ENCODE assay signal across 8 cellular contexts in the genomic region with DNA sequence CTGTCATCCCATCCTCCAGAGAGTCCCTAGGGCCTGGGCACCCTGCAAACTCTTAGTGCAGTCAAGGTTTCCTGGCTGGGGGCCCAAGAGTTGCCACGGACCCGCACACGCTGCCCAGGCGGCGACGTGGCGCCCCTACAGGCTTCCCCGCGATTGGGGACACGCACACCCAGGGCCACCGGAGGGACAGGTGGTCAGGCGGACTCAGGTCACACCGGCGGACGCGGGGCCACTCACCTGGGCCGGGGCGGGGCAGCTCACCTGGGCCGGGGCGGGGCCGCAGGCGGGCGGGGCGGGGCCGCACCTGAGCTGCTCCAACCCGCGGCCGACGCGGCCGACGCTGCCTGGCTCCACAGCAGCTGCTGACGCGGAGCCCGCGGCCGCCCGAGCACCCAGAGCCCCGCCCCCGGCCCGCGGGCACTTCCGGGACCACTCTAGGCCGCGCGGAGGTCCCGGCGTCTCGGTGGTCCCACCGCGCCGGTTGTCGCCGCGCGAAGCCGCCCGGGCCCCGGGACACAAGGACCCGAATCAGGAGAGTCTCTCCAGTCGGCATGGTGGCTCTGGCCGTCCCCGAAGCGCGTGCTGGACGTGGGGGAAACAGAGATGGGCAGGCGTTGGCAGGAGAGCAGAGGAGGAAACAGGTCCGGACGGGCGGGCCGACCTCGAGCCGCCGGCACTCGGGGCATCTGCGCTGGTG. TPM values are rescaled to one million over a fixed set of nuclear protein-coding genes. Genes with fewer than 3 reads are reported as not detected.
DNase-seq lines count a peak whose midpoint lies in the region; ATAC-seq and TF ChIP-seq lines count a peak whose summit lies in the region.

A gene (minus strand): TSS at position 369 of the 697 bp plus-strand sequence. CDS start 5,972 bp downstream, outside the sequence.

- DNase-seq in COR-L47 (lab: John Stamatoyannopoulos, UW): peak; percentile 87
- DNase-seq in Jurkat, Clone E6-1 (ENCODE audit: low read depth, low spot score): peak; percentile 66
- peak; percentile 75 for DNase-seq in RPMI7951 (ENCODE audit: low read depth)
- DNase-seq in activated T-helper 2 cell treated with anti-CD3 and anti-CD28 coated beads, Interferon-gamma antibody, Interleukin-2, Interleukin-4, amounts not matched to agents 10 μg/mL and 5 μg/mL and 100 μg/mL, durations not matched to agents 14 hours and 24 hours and 36 hours (ENCODE audit: low spot score): peak; percentile 77
- peak; percentile 66 for DNase-seq in fibroblast of the aortic adventitia (ENCODE audit: low read depth)
- DNase-seq in stimulated activated naive CD8-positive, alpha-beta T cell treated with anti-CD3 and anti-CD28 coated beads, Interleukin-15, amount 100 ng/mL, for 72 hours: peak; percentile 84 to 87

- peak; percentile 9 for TF ChIP-seq CTCF in fibroblast of the aortic adventitia (IDR thresholded peaks at IDR 0.05; ENCODE audit: insufficient read depth, low read length)
- peak; percentile 51 for TF ChIP-seq CTCF in neural cell (IDR thresholded peaks at IDR 0.05; ENCODE audit: poor library complexity, severe bottlenecking)

- peak; percentile 48 for TF ChIP-seq EP300 in neural cell (conservative IDR thresholded peaks at IDR 0.05; ENCODE audit: poor library complexity, severe bottlenecking)

- no peaks in the 10 kb centered on the region for H3K9me3 ChIP-seq in neural cell (ENCODE audit: low read length)

- peak within 1 kb of the TSS; percentile 87 for H3K4me2 ChIP-seq in neural cell (ENCODE audit: low read length)

- H3K4me3 ChIP-seq in Jurkat, Clone E6-1 (ENCODE audit: low read length): peak within 1 kb of the TSS; percentile 82
- peak within 1 kb of the TSS; percentile 91 for H3K4me3 ChIP-seq in fibroblast of the aortic adventitia (ENCODE audit: low read depth, low read length)
- H3K4me3 ChIP-seq in neural cell (ENCODE audit: low read length): peak within 1 kb of the TSS; percentile 88

- peak within 1 kb of the TSS; percentile 77 for H3K27ac ChIP-seq in neural cell (ENCODE audit: low read length)

- peak within 1 kb of the TSS; percentile 82 for H3K4me3 Mint-ChIP-seq in activated T-helper 2 cell treated with anti-CD3 and anti-CD28 coated beads, Interferon-gamma antibody, Interleukin-2, Interleukin-4, amounts not matched to agents 10 μg/mL and 5 μg/mL and 100 μg/mL, durations not matched to agents 14 hours and 24 hours and 36 hours (ENCODE audit: low read depth)
- H3K4me3 Mint-ChIP-seq in stimulated activated naive CD8-positive, alpha-beta T cell treated with anti-CD3 and anti-CD28 coated beads, Interleukin-15, amount 100 ng/mL, for 72 hours: peak within 1 kb of the TSS; percentile 94 to 96

- TF ChIP-seq RAD21 in neural cell (conservative IDR thresholded peaks at IDR 0.05): no peak

- peaks cover 6% of the 10 kb centered on the region for H3K79me2 ChIP-seq in neural cell (replicated peaks; ENCODE audit: insufficient read depth, low read length)

- peaks cover 2% of the 10 kb centered on the region for H3K36me3 Mint-ChIP-seq in activated T-helper 2 cell treated with anti-CD3 and anti-CD28 coated beads, Interferon-gamma antibody, Interleukin-2, Interleukin-4, amounts not matched to agents 10 μg/mL and 5 μg/mL and 100 μg/mL, durations not matched to agents 14 hours and 24 hours and 36 hours (ENCODE audit: low read depth)

- no peaks in the 10 kb centered on the region for H3K36me3 ChIP-seq in neural cell (ENCODE audit: insufficient read depth, low read length)

- no peaks in the 10 kb centered on the region for H3K27me3 Mint-ChIP-seq in activated T-helper 2 cell treated with anti-CD3 and anti-CD28 coated beads, Interferon-gamma antibody, Interleukin-2, Interleukin-4, amounts not matched to agents 10 μg/mL and 5 μg/mL and 100 μg/mL, durations not matched to agents 14 hours and 24 hours and 36 hours (ENCODE audit: low read depth)
- H3K27me3 Mint-ChIP-seq in stimulated activated naive CD8-positive, alpha-beta T cell treated with anti-CD3 and anti-CD28 coated beads, Interleukin-15, amount 100 ng/mL, for 72 hours: no peaks in the 10 kb centered on the region

- H2AFZ ChIP-seq in neural cell (ENCODE audit: low read depth, low read length): peak within 1 kb of the TSS; percentile 98

- ATAC-seq in GM21367 (IDR thresholded peaks at IDR 0.05; ENCODE audit: unreplicated experiment): peak; percentile 64
- ATAC-seq in stimulated activated naive CD8-positive, alpha-beta T cell treated with anti-CD3 and anti-CD28 coated beads, Interleukin-15, amount 100 ng/mL, for 72 hours: peak; percentile 99

- H4K20me1 ChIP-seq in neural cell (ENCODE audit: insufficient read depth): no peaks in the 10 kb centered on the region

- no peaks in the 10 kb centered on the region for H3K27me3 ChIP-seq in neural cell (ENCODE audit: insufficient read depth, low read depth, low read length)

- no peaks in the 10 kb centered on the region for H3K9me3 Mint-ChIP-seq in activated T-helper 2 cell treated with anti-CD3 and anti-CD28 coated beads, Interferon-gamma antibody, Interleukin-2, Interleukin-4, amounts not matched to agents 10 μg/mL and 5 μg/mL and 100 μg/mL, durations not matched to agents 14 hours and 24 hours and 36 hours
- H3K9me3 Mint-ChIP-seq in stimulated activated naive CD8-positive, alpha-beta T cell treated with anti-CD3 and anti-CD28 coated beads, Interleukin-15, amount 100 ng/mL, for 72 hours: no peaks in the 10 kb centered on the region

- H3K27ac Mint-ChIP-seq in activated T-helper 2 cell treated with anti-CD3 and anti-CD28 coated beads, Interferon-gamma antibody, Interleukin-2, Interleukin-4, amounts not matched to agents 10 μg/mL and 5 μg/mL and 100 μg/mL, durations not matched to agents 14 hours and 24 hours and 36 hours: no peak within 1 kb of the TSS
- peak within 1 kb of the TSS; percentile 94 to 96 for H3K27ac Mint-ChIP-seq in stimulated activated naive CD8-positive, alpha-beta T cell treated with anti-CD3 and anti-CD28 coated beads, Interleukin-15, amount 100 ng/mL, for 72 hours

- intact Hi-C loops in activated T-helper 2 cell treated with anti-CD3 and anti-CD28 coated beads, Interferon-gamma antibody, Interleukin-2, Interleukin-4, amounts not matched to agents 10 μg/mL and 5 μg/mL and 100 μg/mL, durations not matched to agents 14 hours and 24 hours and 36 hours (cut with micrococcal nuclease): loop anchor here (5.0 kb wide), 1 partner anchor 44 kb away; no protein-coding TSS in a partner anchor

- H3K9me2 ChIP-seq in neural cell (ENCODE audit: insufficient read depth, low read length): no peaks in the 10 kb centered on the region

- peak within 1 kb of the TSS; percentile 90 for H3K9ac ChIP-seq in neural cell (ENCODE audit: low read length)

- H3K4me1 Mint-ChIP-seq in activated T-helper 2 cell treated with anti-CD3 and anti-CD28 coated beads, Interferon-gamma antibody, Interleukin-2, Interleukin-4, amounts not matched to agents 10 μg/mL and 5 μg/mL and 100 μg/mL, durations not matched to agents 14 hours and 24 hours and 36 hours (ENCODE audit: low read depth): peaks cover 15% of the 10 kb centered on the region
- peaks cover 26% of the 10 kb centered on the region for H3K4me1 Mint-ChIP-seq in stimulated activated naive CD8-positive, alpha-beta T cell treated with anti-CD3 and anti-CD28 coated beads, Interleukin-15, amount 100 ng/mL, for 72 hours

- H3F3A ChIP-seq in neural cell (ENCODE audit: insufficient read depth, low read length, poor library complexity, severe bottlenecking): no peaks in the 10 kb centered on the region

TF ChIP-seq in neural cell, 6 proteins besides CTCF, POLR2A, EP300 and RAD21:
- peak; percentile 76 for TF ChIP-seq MXI1 (conservative IDR thresholded peaks at IDR 0.05; ENCODE audit: poor library complexity, severe bottlenecking)
- peak; percentile 82 for TF ChIP-seq POLR2AphosphoS5 (IDR thresholded peaks at IDR 0.05)
- peak; percentile 83 for TF ChIP-seq TAF1 (IDR thresholded peaks at IDR 0.05; ENCODE audit: low read depth)
- TF ChIP-seq EZH2 (IDR thresholded peaks at IDR 0.05; ENCODE audit: borderline replicate concordance, insufficient read depth, low read length, poor library complexity, severe bottlenecking): no peak
- peak; percentile 26 for TF ChIP-seq SMC3 (conservative IDR thresholded peaks at IDR 0.05; ENCODE audit: poor library complexity)
- TF ChIP-seq, protein P1, sequence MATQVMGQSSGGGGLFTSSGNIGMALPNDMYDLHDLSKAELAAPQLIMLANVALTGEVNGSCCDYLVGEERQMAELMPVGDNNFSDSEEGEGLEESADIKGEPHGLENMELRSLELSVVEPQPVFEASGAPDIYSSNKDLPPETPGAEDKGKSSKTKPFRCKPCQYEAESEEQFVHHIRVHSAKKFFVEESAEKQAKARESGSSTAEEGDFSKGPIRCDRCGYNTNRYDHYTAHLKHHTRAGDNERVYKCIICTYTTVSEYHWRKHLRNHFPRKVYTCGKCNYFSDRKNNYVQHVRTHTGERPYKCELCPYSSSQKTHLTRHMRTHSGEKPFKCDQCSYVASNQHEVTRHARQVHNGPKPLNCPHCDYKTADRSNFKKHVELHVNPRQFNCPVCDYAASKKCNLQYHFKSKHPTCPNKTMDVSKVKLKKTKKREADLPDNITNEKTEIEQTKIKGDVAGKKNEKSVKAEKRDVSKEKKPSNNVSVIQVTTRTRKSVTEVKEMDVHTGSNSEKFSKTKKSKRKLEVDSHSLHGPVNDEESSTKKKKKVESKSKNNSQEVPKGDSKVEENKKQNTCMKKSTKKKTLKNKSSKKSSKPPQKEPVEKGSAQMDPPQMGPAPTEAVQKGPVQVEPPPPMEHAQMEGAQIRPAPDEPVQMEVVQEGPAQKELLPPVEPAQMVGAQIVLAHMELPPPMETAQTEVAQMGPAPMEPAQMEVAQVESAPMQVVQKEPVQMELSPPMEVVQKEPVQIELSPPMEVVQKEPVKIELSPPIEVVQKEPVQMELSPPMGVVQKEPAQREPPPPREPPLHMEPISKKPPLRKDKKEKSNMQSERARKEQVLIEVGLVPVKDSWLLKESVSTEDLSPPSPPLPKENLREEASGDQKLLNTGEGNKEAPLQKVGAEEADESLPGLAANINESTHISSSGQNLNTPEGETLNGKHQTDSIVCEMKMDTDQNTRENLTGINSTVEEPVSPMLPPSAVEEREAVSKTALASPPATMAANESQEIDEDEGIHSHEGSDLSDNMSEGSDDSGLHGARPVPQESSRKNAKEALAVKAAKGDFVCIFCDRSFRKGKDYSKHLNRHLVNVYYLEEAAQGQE (IDR thresholded peaks at IDR 0.05; ENCODE audit: borderline replicate concordance): peak; percentile 87

RNA-seq across cellular contexts. Expression of the gene that starts here (rescaled TPM):
- polyA plus RNA-seq in Jurkat, Clone E6-1 (2012; ENCODE audit: insufficient read depth, insufficient read length): 1.1 TPM
- total RNA-seq in RPMI7951 (2014; rRNA removed; shearing (Covaris generic)): 1.8 and 2.9 TPM in 2 replicates
- 2.7 and 2.9 TPM in 2 replicates for total RNA-seq in activated T-helper 2 cell treated with anti-CD3 and anti-CD28 coated beads, Interferon-gamma antibody, Interleukin-2, Interleukin-4, amounts not matched to agents 10 μg/mL and 5 μg/mL and 100 μg/mL, durations not matched to agents 14 hours and 24 hours and 36 hours
- 5.3 and 5.9 TPM in 2 replicates for total RNA-seq in fibroblast of the aortic adventitia (ENCODE audit: low replicate concordance)
- 1.3 and 1.5 TPM in 2 replicates for polyA plus RNA-seq in neural cell
- 4.6 and 5.6 TPM in 2 replicates for polyA minus RNA-seq in neural cell

Comparison
In these comparisons a context has a peak if more than half of its experiments do, and no peak if none do; other contexts are left out.
1. Peak in every context shown above with its lines: DNase-seq, ATAC-seq, H3K4me3 ChIP-seq and H3K27ac ChIP-seq.